ENCODE assay signal across 19 cellular contexts in genomic region chr1:15157524-15158399, GRCh38. TPM values are rescaled to one million over a fixed set of nuclear protein-coding genes. Genes with fewer than 3 reads are reported as not detected.
A peak's percentile ranks its signal among the peaks of the same experiment; 100 is the strongest.
DNase-seq lines count a peak whose midpoint lies in the region; ATAC-seq, FAIRE-seq and TF ChIP-seq lines count a peak whose summit lies in the region.
"Had no signal": no experiment of that assay in that cellular context is flagged by ENCODE, and none has a peak within 500 bp of the region (broad histone marks: within the 10 kb centered on the region; RNA-seq: fewer than 3 reads in every experiment).

No MANE protein-coding gene starts in this region.

- no peak for FAIRE-seq in A549 (lab: Jason Lieb, UNC)

- TF ChIP-seq CTCF in A549 (IDR thresholded peaks at IDR 0.05) (no peak), Panc1 (IDR thresholded peaks at IDR 0.05) (no peak), epithelial cell of proximal tubule (conservative IDR thresholded peaks at IDR 0.05; ENCODE audit: low read depth, low read length) (no peak), ovary (IDR thresholded peaks at IDR 0.05) (no peak)

- DNase-seq in A549 (ENCODE audit: low read depth in 1 of 2, low spot score in 1 of 2) (no peak), Panc1 (ENCODE audit: low read depth, low spot score) (no peak), epithelial cell of proximal tubule (ENCODE audit: low read depth) (no peak), ovary (no peak), Ammon's horn (ENCODE audit: low spot score) (no peak)
- DNase-seq in activated CD4-positive, alpha-beta T cell treated with anti-CD3 and anti-CD28 coated beads, Interleukin-2, amount 50 U/mL, for 1 hour = no peak
- DNase-seq: activated CD8-positive, alpha-beta memory T cell treated with anti-CD3 and anti-CD28 coated beads for 24 hours; activated effector memory CD4-positive, alpha-beta T cell treated with Interleukin-2 at 50 U/mL for 16 hours; CD8-positive, alpha-beta memory T cell; hypothalamus; naive thymus-derived CD8-positive, alpha-beta T cell; NCI-H187 treated with DMSO at 0.1 percent for 48 hours; NCI-H524 treated with DMSO at 0.1 percent for 48 hours; testis had no signal

- WGBS in A549 (ENCODE audit: missing lambda C conversion rate) = 54% methylated on average over 16 of the region's 17 CpGs
- 79 to 84% (median 84%) methylated on average over 17 of the region's 17 CpGs for WGBS in ovary, 3 donors

- in situ Hi-C loops in Panc1 (cut with HindIII; ENCODE audit: low pct_unique_long_range_greater_than_20kb, low sequenced_read_pairs) = no loop called here

- no peak for ATAC-seq in A549
- ATAC-seq in Panc1 = no peak
- no peak for ATAC-seq in GM19351 (IDR thresholded peaks at IDR 0.05; ENCODE audit: unreplicated experiment)
- ATAC-seq in GM21529 (IDR thresholded peaks at IDR 0.05; ENCODE audit: unreplicated experiment) = no peak
- ATAC-seq: left lobe of liver; naive thymus-derived CD8-positive, alpha-beta T cell had no signal

- H3K36me3 ChIP-seq in Panc1 (ENCODE audit: control insufficient read depth, insufficient read depth, low read length) (no peaks in the 10 kb centered on the region), ovary (no peaks in the 10 kb centered on the region)
- H3K36me3 ChIP-seq: HAP-1, right atrium auricular region had no signal

- H3K9me3 ChIP-seq in A549 (no peaks in the 10 kb centered on the region), Panc1 (ENCODE audit: control insufficient read depth, insufficient read depth, low read depth, low read length) (no peaks in the 10 kb centered on the region), ovary (no peaks in the 10 kb centered on the region)
- H3K9me3 ChIP-seq: HAP-1, right atrium auricular region, testis had no signal

- intact Hi-C loops in Panc1 (cut with micrococcal nuclease; ENCODE audit: unreplicated experiment) (no loop called here), ovary (cut with DNase I) (loop anchor here in 3 of 4 donors (5.0 to 10.0 kb wide), 3 partner anchors 47 to 105 kb away; no protein-coding TSS in a partner anchor)

- TF ChIP-seq POLR2A in A549 (IDR thresholded peaks at IDR 0.05; ENCODE audit: low read length) (no peak), ovary (IDR thresholded peaks at IDR 0.05) (no peak)

- no TSS peak for BruUV-seq in Panc1 (replicated peaks; lab: Mats Ljungman, UMichigan)

- POLR2A ChIA-PET in A549 (lab: Yijun Ruan, JAX) = interaction anchor here (0.9 to 1.4 kb wide), 3 partner anchors 11 to 23 kb away, joined by 3 to 8 read pairs (median 3); no protein-coding TSS in a partner anchor
- POLR2A ChIA-PET in Panc1 (lab: Charles Lee) = interaction anchor here (0.7 to 1.6 kb wide), 2 partner anchors 11 to 16 kb away, joined by 3 to 4 read pairs; no protein-coding TSS in a partner anchor

- CTCF ChIA-PET in A549 (lab: Yijun Ruan, JAX) (interaction anchor here (0.9 to 8.4 kb wide), 11 partner anchors 10 to 115 kb away, joined by 3 to 133 read pairs (median 4); no protein-coding TSS in a partner anchor), Panc1 (lab: Charles Lee) (interaction anchor here (0.6 to 1.7 kb wide), 2 partner anchors 114 to 126 kb away, joined by 3 to 6 read pairs; no protein-coding TSS in a partner anchor)

- TF ChIP-seq RAD21 in A549 (conservative IDR thresholded peaks at IDR 0.05 in 1 of 2, IDR thresholded peaks at IDR 0.05 in 1 of 2) = no peak

- H3K4me2 ChIP-seq in A549 = peak overlapping the region; percentile 99

- H3K4me1 ChIP-seq in A549 (peaks cover 62% of the 10 kb centered on the region), Panc1 (ENCODE audit: control insufficient read depth, insufficient read depth, low read length) (peaks cover 45% of the 10 kb centered on the region), ovary (ENCODE audit: insufficient read depth) (peaks cover 26% of the 10 kb centered on the region)
- H3K4me1 ChIP-seq: HAP-1 had no signal

- H3K27ac ChIP-seq in A549 (peak overlapping the region; percentile 79 to 99), Panc1 (ENCODE audit: low read length) (peak overlapping the region; percentile 68), ovary (peak overlapping the region; percentile 23 to 94)
- H3K27ac ChIP-seq: right atrium auricular region, testis had no signal

- H3K4me3 ChIP-seq in A549 (peak overlapping the region; percentile 23; the same call in 2 of the 3 replicates), Panc1 (ENCODE audit: low read depth in 2 of 2, low read length in 2 of 2) (peak overlapping the region in 1 of 2 experiments; percentile 87; a peak in 2 of 4 replicates), epithelial cell of proximal tubule (ENCODE audit: low read depth, low read length) (peak overlapping the region; percentile 36), ovary (no peak overlapping the region)
- H3K4me3 ChIP-seq: HAP-1, right atrium auricular region, testis had no signal

- no peak for TF ChIP-seq EP300 in A549 (IDR thresholded peaks at IDR 0.05)
- no peak for TF ChIP-seq EP300 in ovary (IDR thresholded peaks at IDR 0.05)

- H3K27me3 ChIP-seq in Panc1 (ENCODE audit: control insufficient read depth, insufficient read depth, low read length) (no peaks in the 10 kb centered on the region), ovary (no peaks in the 10 kb centered on the region)
- H3K27me3 ChIP-seq: right atrium auricular region, testis had no signal

TF ChIP-seq in A549, 52 proteins besides CTCF, POLR2A, EP300 and RAD21:
- TF ChIP-seq NFE2L2 (conservative IDR thresholded peaks at IDR 0.05; ENCODE audit: low read length) = no peak
- no peak for TF ChIP-seq EHMT2 (IDR thresholded peaks at IDR 0.05; ENCODE audit: low read depth)
- TF ChIP-seq MAZ (IDR thresholded peaks at IDR 0.05; ENCODE audit: borderline replicate concordance, low read depth, low read length) = no peak
- TF ChIP-seq POLR2AphosphoS2 (conservative IDR thresholded peaks at IDR 0.05; ENCODE audit: low read length) = no peak
- no peak for TF ChIP-seq CHD2 (IDR thresholded peaks at IDR 0.05; ENCODE audit: low read length, partially characterized antibody)
- TF ChIP-seq, protein P1, sequence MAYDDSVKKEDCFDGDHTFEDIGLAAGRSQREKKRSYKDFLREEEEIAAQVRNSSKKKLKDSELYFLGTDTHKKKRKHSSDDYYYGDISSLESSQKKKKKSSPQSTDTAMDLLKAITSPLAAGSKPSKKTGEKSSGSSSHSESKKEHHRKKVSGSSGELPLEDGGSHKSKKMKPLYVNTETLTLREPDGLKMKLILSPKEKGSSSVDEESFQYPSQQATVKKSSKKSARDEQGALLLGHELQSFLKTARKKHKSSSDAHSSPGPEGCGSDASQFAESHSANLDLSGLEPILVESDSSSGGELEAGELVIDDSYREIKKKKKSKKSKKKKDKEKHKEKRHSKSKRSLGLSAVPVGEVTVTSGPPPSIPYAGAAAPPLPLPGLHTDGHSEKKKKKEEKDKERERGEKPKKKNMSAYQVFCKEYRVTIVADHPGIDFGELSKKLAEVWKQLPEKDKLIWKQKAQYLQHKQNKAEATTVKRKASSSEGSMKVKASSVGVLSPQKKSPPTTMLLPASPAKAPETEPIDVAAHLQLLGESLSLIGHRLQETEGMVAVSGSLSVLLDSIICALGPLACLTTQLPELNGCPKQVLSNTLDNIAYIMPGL (CRISPR knock-in tag; IDR thresholded peaks at IDR 0.05; ENCODE audit: borderline replicate concordance) = no peak
TF ChIP-seq in A549: peak in this region for 0.

RNA-seq across cellular contexts. Expression of gene TMEM51, which starts 4.2 kb away (rescaled TPM):
- 14.3 and 20.0 TPM in 2 replicates for polyA plus RNA-seq in A549 (2011; rRNA removed)
- polyA plus RNA-seq in A549 (2012; cell fraction: cytosol; rRNA removed) = 21.8 and 26.3 TPM in 2 replicates
- 34.5 and 38.7 TPM in 2 replicates for polyA plus RNA-seq in A549 (2012; cell fraction: nucleus; rRNA removed)
- 20.9 to 24.2 TPM (median 22.8 TPM) in 3 replicates for polyA plus RNA-seq in A549 (2017; fragmentation: RNase III; extraction: RNeasy Plus Mini Kit Qiagen cat#74134 plus additional on column Dnase treatment)
- polyA minus RNA-seq in A549 (2011; rRNA and poly(A)+ RNA removed) = 8.4 and 9.5 TPM in 2 replicates
- 25.8 TPM for total RNA-seq in Panc1 (2021; ENCODE audit: unreplicated experiment)
- polyA plus RNA-seq in Panc1 (2012; ENCODE audit: insufficient read length) = 23.8 TPM
- total RNA-seq in epithelial cell of proximal tubule = 48.1 and 86.7 TPM in 2 replicates
- total RNA-seq in ovary = 10 to 100 TPM; 17.2 to 38.5 (median 24.0) TPM
- 10 to 100 TPM in 1 of 2 donors, 1 to 10 TPM in 1; 9.4 to 19.4 TPM for polyA plus RNA-seq in ovary
- total RNA-seq: naive thymus-derived CD8-positive, alpha-beta T cell had no signal
- polyA plus RNA-seq: CD8-positive, alpha-beta memory T cell; naive thymus-derived CD8-positive, alpha-beta T cell had no signal
